Comparison of ENCODE assay signal across 1 cellular context in genomic region chr6:145735356-145736165, GRCh38.
TF ChIP-seq lines count a peak whose summit lies in the region.

TSS of gene EPM2A (minus strand) at chr6:145735520. CDS start at chr6:145735498, 22 bp downstream.

TF ChIP-seq in HepG2, 621 proteins besides CTCF, POLR2A, EP300 and RAD21 (continued from another document and continues in another):
- TF ChIP-seq ZNF124 (CRISPR knock-in tag; IDR thresholded peaks at IDR 0.05) (peak; percentile 48), ZFP62 (CRISPR knock-in tag; IDR thresholded peaks at IDR 0.05) (no peak), GATAD2A (CRISPR knock-in tag; IDR thresholded peaks at IDR 0.05) (peak; percentile 42), ZNF547 (CRISPR knock-in tag; IDR thresholded peaks at IDR 0.05) (peak; percentile 96), ZNF790 (CRISPR knock-in tag; IDR thresholded peaks at IDR 0.05; ENCODE audit: borderline replicate concordance) (peak; percentile 99; the same call in 1 of the 2 replicates), PAX8 (CRISPR knock-in tag; IDR thresholded peaks at IDR 0.05; ENCODE audit: borderline replicate concordance) (peak; percentile 15; the same call in 1 of the 2 replicates), AGO2 (optimal IDR thresholded peaks at IDR 0.05; ENCODE audit: low read depth, low read length) (peak; percentile 59), ZNF564 (CRISPR knock-in tag; IDR thresholded peaks at IDR 0.05) (peak; percentile 96), ZNF407 (CRISPR knock-in tag; IDR thresholded peaks at IDR 0.05; ENCODE audit: not compliant biosample characterization) (peak; percentile 96), KAT2B (IDR thresholded peaks at IDR 0.05; ENCODE audit: borderline replicate concordance, low read depth, low read length) (no peak), STAT6 (CRISPR knock-in tag; IDR thresholded peaks at IDR 0.05; ENCODE audit: borderline replicate concordance) (no peak), REST (IDR thresholded peaks at IDR 0.05; ENCODE audit: borderline replicate concordance in 1 of 2, low read depth in 1 of 2, low read length in 2 of 2) (peak in 1 of 2 experiments; percentile 60; a peak in 1 of 4 replicates), ZNF614 (CRISPR knock-in tag; IDR thresholded peaks at IDR 0.05; ENCODE audit: borderline replicate concordance) (peak; percentile 86; the same call in 1 of the 2 replicates), SRSF1 (optimal IDR thresholded peaks at IDR 0.05; ENCODE audit: low read depth, low read length) (no peak), NFATC3 (CRISPR knock-in tag; IDR thresholded peaks at IDR 0.05) (peak; percentile 94; the same call in 1 of the 2 replicates), ZSCAN30 (CRISPR knock-in tag; IDR thresholded peaks at IDR 0.05) (peak; percentile 63; the same call in 1 of the 2 replicates), ZNF337 (CRISPR knock-in tag; IDR thresholded peaks at IDR 0.05; ENCODE audit: borderline replicate concordance, low read depth) (no peak; the same call in 1 of the 2 replicates), SP140L (CRISPR knock-in tag; IDR thresholded peaks at IDR 0.05; ENCODE audit: borderline replicate concordance) (peak; percentile 85; the same call in 1 of the 2 replicates), KLF6 (CRISPR knock-in tag; IDR thresholded peaks at IDR 0.05) (peak; percentile 98; the same call in 1 of the 2 replicates), HNF4G (IDR thresholded peaks at IDR 0.05; ENCODE audit: borderline replicate concordance, low read depth, low read length) (no peak), HNF4G (CRISPR knock-in tag; IDR thresholded peaks at IDR 0.05; ENCODE audit: borderline replicate concordance, low read depth) (0 out of 2 replicates have a peak, but pooled peaks have one; percentile 20), ARID4A (CRISPR knock-in tag; IDR thresholded peaks at IDR 0.05; ENCODE audit: borderline replicate concordance) (peak; percentile 62; the same call in 1 of the 2 replicates), JARID2 (CRISPR knock-in tag; IDR thresholded peaks at IDR 0.05; ENCODE audit: insufficient replicate concordance) (peak; percentile 85), LCORL (IDR thresholded peaks at IDR 0.05) (no peak), LCORL (CRISPR knock-in tag; IDR thresholded peaks at IDR 0.05) (peak; percentile 12; the same call in 1 of the 2 replicates), ZNF597 (CRISPR knock-in tag; IDR thresholded peaks at IDR 0.05) (no peak), ZFP1 (CRISPR knock-in tag; IDR thresholded peaks at IDR 0.05) (no peak), NR0B2 (CRISPR knock-in tag; IDR thresholded peaks at IDR 0.05) (peak; percentile 99), ZNF703 (CRISPR knock-in tag; IDR thresholded peaks at IDR 0.05; ENCODE audit: borderline replicate concordance) (peak; percentile 99), SIX4 (CRISPR knock-in tag; IDR thresholded peaks at IDR 0.05) (no peak; the same call in 1 of the 2 replicates), CEBPG (CRISPR knock-in tag; IDR thresholded peaks at IDR 0.05) (peak; percentile 24; the same call in 1 of the 2 replicates), ZNF816 (CRISPR knock-in tag; IDR thresholded peaks at IDR 0.05; ENCODE audit: borderline replicate concordance) (no peak), ZNF235 (CRISPR knock-in tag; IDR thresholded peaks at IDR 0.05; ENCODE audit: borderline replicate concordance) (peak; percentile 96; the same call in 1 of the 2 replicates), ZSCAN12 (CRISPR knock-in tag; IDR thresholded peaks at IDR 0.05) (peak; percentile 98; the same call in 1 of the 2 replicates), SETDB1 (CRISPR knock-in tag; IDR thresholded peaks at IDR 0.05; ENCODE audit: borderline replicate concordance) (no peak), NRL (CRISPR knock-in tag; IDR thresholded peaks at IDR 0.05; ENCODE audit: borderline replicate concordance) (peak; percentile 95), CHD4 (IDR thresholded peaks at IDR 0.05; ENCODE audit: borderline replicate concordance, low read length) (no peak), ARHGAP35 (CRISPR knock-in tag; IDR thresholded peaks at IDR 0.05; ENCODE audit: borderline replicate concordance) (peak; percentile 86; the same call in 1 of the 2 replicates), ZNF761 (CRISPR knock-in tag; conservative IDR thresholded peaks at IDR 0.05) (peak; percentile 73; the same call in 1 of the 2 replicates), FOSL1 (CRISPR knock-in tag; IDR thresholded peaks at IDR 0.05; ENCODE audit: borderline replicate concordance) (peak; percentile 73)
